1 cellular context compared by ENCODE assay signal in genomic region chr19:5313307-5313706, GRCh38.
TF ChIP-seq lines count a peak whose summit lies in the region.

No MANE protein-coding gene starts in this region.

TF ChIP-seq in GM12878, 131 proteins besides CTCF, POLR2A, EP300 and RAD21:
- TF ChIP-seq DPF2 (IDR thresholded peaks at IDR 0.05) = 0 out of 2 replicates have a peak, but pooled peaks have one; percentile 26
- TF ChIP-seq CHD4 (IDR thresholded peaks at IDR 0.05) = no peak
- TF ChIP-seq PBX3 (IDR thresholded peaks at IDR 0.05; ENCODE audit: insufficient replicate concordance, low read depth, low read length) = no peak
- no peak for TF ChIP-seq SMARCA5 (IDR thresholded peaks at IDR 0.05)
- TF ChIP-seq FOS (IDR thresholded peaks at IDR 0.05; ENCODE audit: borderline replicate concordance, extremely low read depth, insufficient read length) = no peak
- TF ChIP-seq GATAD2B (conservative IDR thresholded peaks at IDR 0.05; ENCODE audit: low read depth) = no peak
- no peak for TF ChIP-seq IRF5 (IDR thresholded peaks at IDR 0.05; ENCODE audit: borderline replicate concordance)
- peak; percentile 45; the same call in 1 of the 2 replicates for TF ChIP-seq BACH1 (IDR thresholded peaks at IDR 0.05; ENCODE audit: borderline replicate concordance)
- no peak for TF ChIP-seq ESRRA (IDR thresholded peaks at IDR 0.05; ENCODE audit: low read length)
- no peak for TF ChIP-seq POLR2AphosphoS2 (IDR thresholded peaks at IDR 0.05; ENCODE audit: low read depth, low read length)
- TF ChIP-seq SMAD1 (IDR thresholded peaks at IDR 0.05; ENCODE audit: low read depth, partially characterized antibody) = peak; percentile 88
- no peak for TF ChIP-seq MLLT1 (IDR thresholded peaks at IDR 0.05)
- TF ChIP-seq TAF1 (IDR thresholded peaks at IDR 0.05; ENCODE audit: borderline replicate concordance, low read depth, low read length) = no peak
- no peak for TF ChIP-seq TCF12 (IDR thresholded peaks at IDR 0.05; ENCODE audit: low read depth, low read length)
- TF ChIP-seq SMC3 (IDR thresholded peaks at IDR 0.05; ENCODE audit: borderline replicate concordance, low read length) = no peak
- TF ChIP-seq SREBF1 (IDR thresholded peaks at IDR 0.05; ENCODE audit: low read length) = no peak
- TF ChIP-seq BCL3 (IDR thresholded peaks at IDR 0.05; ENCODE audit: borderline replicate concordance, insufficient read depth, low read depth, low read length, poor library complexity, severe bottlenecking) = no peak
- TF ChIP-seq NRF1 (conservative IDR thresholded peaks at IDR 0.05; ENCODE audit: low read depth, low read length) = no peak
- no peak for TF ChIP-seq MYC (IDR thresholded peaks at IDR 0.05; ENCODE audit: insufficient read depth, insufficient read length, insufficient replicate concordance, low read length, severe bottlenecking)
- TF ChIP-seq ZNF24 (IDR thresholded peaks at IDR 0.05) = no peak
- TF ChIP-seq TCF7 (IDR thresholded peaks at IDR 0.05; ENCODE audit: borderline replicate concordance) = no peak
- TF ChIP-seq HDGF (IDR thresholded peaks at IDR 0.05) = no peak
- TF ChIP-seq BHLHE40 (IDR thresholded peaks at IDR 0.05; ENCODE audit: borderline replicate concordance in 1 of 2, low read depth in 2 of 2, low read length in 1 of 2) = no peak
- TF ChIP-seq ZZZ3 (IDR thresholded peaks at IDR 0.05; ENCODE audit: control insufficient read depth, insufficient read length, low read depth) = no peak
- TF ChIP-seq ZNF207 (IDR thresholded peaks at IDR 0.05; ENCODE audit: borderline replicate concordance) = no peak
- TF ChIP-seq MAX (IDR thresholded peaks at IDR 0.05; ENCODE audit: low read depth, low read length) = no peak
- TF ChIP-seq MYB (IDR thresholded peaks at IDR 0.05; ENCODE audit: borderline replicate concordance, low read depth, low read length) = no peak
- no peak for TF ChIP-seq TBL1XR1 (IDR thresholded peaks at IDR 0.05; ENCODE audit: low read depth, low read length)
- no peak for TF ChIP-seq NFXL1 (IDR thresholded peaks at IDR 0.05; ENCODE audit: borderline replicate concordance)
- no peak for TF ChIP-seq E2F4 (IDR thresholded peaks at IDR 0.05; ENCODE audit: low read depth, low read length)
- no peak for TF ChIP-seq CREB1 (IDR thresholded peaks at IDR 0.05; ENCODE audit: low read depth)
- 0 out of 2 replicates have a peak, but pooled peaks have one; percentile 31 for TF ChIP-seq IKZF1 (conservative IDR thresholded peaks at IDR 0.05)
- TF ChIP-seq PRDM15 (CRISPR knock-in tag; IDR thresholded peaks at IDR 0.05) = no peak
- TF ChIP-seq GABPA (IDR thresholded peaks at IDR 0.05; ENCODE audit: low read depth) = no peak
- no peak for TF ChIP-seq RFX5 (IDR thresholded peaks at IDR 0.05; ENCODE audit: low read depth, low read length)
- TF ChIP-seq CBFB (IDR thresholded peaks at IDR 0.05; ENCODE audit: low read depth) = no peak
- TF ChIP-seq E2F8 (IDR thresholded peaks at IDR 0.05; ENCODE audit: low read depth, partially characterized antibody) = no peak
- no peak for TF ChIP-seq ZBTB33 (IDR thresholded peaks at IDR 0.05)
- TF ChIP-seq RBBP5 (conservative IDR thresholded peaks at IDR 0.05) = no peak
- TF ChIP-seq MEF2B (IDR thresholded peaks at IDR 0.05; ENCODE audit: partially characterized antibody, poor library complexity, severe bottlenecking) = peak; percentile 30
- no peak for TF ChIP-seq CBX3 (IDR thresholded peaks at IDR 0.05; ENCODE audit: borderline replicate concordance, low read depth)
- no peak for TF ChIP-seq ATF7 (IDR thresholded peaks at IDR 0.05; ENCODE audit: low read depth)
- TF ChIP-seq MXI1 (IDR thresholded peaks at IDR 0.05; ENCODE audit: low read depth, low read length) = no peak
- no peak for TF ChIP-seq PAX5 (IDR thresholded peaks at IDR 0.05; ENCODE audit: borderline replicate concordance, low read depth, low read length)
